1 cellular context compared by ENCODE assay signal in the genomic region with DNA sequence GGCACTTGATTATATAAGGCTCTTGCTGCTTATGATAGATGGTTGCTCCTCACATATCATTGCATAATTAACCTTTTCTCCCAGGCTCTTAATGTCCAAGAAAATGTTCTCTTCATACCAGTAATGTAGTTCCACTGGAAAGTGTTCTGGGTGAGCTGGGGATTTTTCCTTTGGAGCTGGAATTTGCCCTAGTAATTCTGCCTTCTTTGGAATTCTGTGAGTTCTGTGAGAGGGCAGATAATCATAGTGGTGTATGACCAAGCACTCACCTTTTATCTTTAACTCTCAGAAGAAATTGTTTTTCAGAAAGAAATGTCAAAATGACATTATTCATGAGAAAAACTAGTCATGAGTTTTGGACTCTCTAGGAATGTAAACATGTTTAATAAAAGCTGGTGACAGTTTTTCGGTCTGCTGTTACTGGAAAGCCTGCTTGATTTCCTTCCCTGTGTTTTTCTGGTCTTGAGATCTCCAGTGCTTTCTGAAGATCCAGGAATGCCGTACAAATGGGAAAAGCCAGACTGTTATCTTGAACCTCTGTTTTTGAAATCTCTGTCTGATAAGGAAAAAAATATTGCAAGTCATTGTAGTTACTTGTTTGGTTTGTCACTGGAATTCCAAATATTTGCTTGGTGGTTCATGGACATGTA.
TF ChIP-seq lines count a peak whose summit lies in the region.

No MANE protein-coding gene starts in this region.

TF ChIP-seq in GM23338, 12 proteins besides CTCF, POLR2A, EP300 and RAD21 (continued from another document):
- TF ChIP-seq, protein P1, sequence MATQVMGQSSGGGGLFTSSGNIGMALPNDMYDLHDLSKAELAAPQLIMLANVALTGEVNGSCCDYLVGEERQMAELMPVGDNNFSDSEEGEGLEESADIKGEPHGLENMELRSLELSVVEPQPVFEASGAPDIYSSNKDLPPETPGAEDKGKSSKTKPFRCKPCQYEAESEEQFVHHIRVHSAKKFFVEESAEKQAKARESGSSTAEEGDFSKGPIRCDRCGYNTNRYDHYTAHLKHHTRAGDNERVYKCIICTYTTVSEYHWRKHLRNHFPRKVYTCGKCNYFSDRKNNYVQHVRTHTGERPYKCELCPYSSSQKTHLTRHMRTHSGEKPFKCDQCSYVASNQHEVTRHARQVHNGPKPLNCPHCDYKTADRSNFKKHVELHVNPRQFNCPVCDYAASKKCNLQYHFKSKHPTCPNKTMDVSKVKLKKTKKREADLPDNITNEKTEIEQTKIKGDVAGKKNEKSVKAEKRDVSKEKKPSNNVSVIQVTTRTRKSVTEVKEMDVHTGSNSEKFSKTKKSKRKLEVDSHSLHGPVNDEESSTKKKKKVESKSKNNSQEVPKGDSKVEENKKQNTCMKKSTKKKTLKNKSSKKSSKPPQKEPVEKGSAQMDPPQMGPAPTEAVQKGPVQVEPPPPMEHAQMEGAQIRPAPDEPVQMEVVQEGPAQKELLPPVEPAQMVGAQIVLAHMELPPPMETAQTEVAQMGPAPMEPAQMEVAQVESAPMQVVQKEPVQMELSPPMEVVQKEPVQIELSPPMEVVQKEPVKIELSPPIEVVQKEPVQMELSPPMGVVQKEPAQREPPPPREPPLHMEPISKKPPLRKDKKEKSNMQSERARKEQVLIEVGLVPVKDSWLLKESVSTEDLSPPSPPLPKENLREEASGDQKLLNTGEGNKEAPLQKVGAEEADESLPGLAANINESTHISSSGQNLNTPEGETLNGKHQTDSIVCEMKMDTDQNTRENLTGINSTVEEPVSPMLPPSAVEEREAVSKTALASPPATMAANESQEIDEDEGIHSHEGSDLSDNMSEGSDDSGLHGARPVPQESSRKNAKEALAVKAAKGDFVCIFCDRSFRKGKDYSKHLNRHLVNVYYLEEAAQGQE (IDR thresholded peaks at IDR 0.05; ENCODE audit: unreplicated experiment): no peak
- TF ChIP-seq POLR2AphosphoS5 (IDR thresholded peaks at IDR 0.05; ENCODE audit: low read depth) (no peak), JUNB (IDR thresholded peaks at IDR 0.05; ENCODE audit: unreplicated experiment) (no peak), STAT1 (IDR thresholded peaks at IDR 0.05; ENCODE audit: unreplicated experiment) (no peak), EZH2 (IDR thresholded peaks at IDR 0.05; ENCODE audit: low read depth, unreplicated experiment) (no peak)
- TF ChIP-seq, protein P2, sequence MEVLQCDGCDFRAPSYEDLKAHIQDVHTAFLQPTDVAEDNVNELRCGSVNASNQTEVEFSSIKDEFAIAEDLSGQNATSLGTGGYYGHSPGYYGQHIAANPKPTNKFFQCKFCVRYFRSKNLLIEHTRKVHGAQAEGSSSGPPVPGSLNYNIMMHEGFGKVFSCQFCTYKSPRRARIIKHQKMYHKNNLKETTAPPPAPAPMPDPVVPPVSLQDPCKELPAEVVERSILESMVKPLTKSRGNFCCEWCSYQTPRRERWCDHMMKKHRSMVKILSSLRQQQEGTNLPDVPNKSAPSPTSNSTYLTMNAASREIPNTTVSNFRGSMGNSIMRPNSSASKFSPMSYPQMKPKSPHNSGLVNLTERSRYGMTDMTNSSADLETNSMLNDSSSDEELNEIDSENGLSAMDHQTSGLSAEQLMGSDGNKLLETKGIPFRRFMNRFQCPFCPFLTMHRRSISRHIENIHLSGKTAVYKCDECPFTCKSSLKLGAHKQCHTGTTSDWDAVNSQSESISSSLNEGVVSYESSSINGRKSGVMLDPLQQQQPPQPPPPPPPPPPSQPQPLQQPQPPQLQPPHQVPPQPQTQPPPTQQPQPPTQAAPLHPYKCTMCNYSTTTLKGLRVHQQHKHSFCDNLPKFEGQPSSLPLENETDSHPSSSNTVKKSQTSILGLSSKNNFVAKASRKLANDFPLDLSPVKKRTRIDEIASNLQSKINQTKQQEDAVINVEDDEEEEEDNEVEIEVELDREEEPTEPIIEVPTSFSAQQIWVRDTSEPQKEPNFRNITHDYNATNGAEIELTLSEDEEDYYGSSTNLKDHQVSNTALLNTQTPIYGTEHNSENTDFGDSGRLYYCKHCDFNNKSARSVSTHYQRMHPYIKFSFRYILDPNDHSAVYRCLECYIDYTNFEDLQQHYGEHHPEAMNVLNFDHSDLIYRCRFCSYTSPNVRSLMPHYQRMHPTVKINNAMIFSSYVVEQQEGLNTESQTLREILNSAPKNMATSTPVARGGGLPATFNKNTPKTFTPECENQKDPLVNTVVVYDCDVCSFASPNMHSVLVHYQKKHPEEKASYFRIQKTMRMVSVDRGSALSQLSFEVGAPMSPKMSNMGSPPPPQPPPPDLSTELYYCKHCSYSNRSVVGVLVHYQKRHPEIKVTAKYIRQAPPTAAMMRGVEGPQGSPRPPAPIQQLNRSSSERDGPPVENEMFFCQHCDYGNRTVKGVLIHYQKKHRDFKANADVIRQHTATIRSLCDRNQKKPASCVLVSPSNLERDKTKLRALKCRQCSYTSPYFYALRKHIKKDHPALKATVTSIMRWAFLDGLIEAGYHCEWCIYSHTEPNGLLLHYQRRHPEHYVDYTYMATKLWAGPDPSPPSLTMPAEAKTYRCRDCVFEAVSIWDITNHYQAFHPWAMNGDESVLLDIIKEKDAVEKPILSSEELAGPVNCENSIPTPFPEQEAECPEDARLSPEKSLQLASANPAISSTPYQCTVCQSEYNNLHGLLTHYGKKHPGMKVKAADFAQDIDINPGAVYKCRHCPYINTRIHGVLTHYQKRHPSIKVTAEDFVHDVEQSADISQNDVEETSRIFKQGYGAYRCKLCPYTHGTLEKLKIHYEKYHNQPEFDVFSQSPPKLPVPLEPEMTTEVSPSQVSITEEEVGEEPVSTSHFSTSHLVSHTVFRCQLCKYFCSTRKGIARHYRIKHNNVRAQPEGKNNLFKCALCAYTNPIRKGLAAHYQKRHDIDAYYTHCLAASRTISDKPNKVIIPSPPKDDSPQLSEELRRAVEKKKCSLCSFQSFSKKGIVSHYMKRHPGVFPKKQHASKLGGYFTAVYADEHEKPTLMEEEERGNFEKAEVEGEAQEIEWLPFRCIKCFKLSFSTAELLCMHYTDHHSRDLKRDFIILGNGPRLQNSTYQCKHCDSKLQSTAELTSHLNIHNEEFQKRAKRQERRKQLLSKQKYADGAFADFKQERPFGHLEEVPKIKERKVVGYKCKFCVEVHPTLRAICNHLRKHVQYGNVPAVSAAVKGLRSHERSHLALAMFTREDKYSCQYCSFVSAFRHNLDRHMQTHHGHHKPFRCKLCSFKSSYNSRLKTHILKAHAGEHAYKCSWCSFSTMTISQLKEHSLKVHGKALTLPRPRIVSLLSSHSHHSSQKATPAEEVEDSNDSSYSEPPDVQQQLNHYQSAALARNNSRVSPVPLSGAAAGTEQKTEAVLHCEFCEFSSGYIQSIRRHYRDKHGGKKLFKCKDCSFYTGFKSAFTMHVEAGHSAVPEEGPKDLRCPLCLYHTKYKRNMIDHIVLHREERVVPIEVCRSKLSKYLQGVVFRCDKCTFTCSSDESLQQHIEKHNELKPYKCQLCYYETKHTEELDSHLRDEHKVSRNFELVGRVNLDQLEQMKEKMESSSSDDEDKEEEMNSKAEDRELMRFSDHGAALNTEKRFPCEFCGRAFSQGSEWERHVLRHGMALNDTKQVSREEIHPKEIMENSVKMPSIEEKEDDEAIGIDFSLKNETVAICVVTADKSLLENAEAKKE (CRISPR knock-in tag; IDR thresholded peaks at IDR 0.05): no peak
